Comparison of ENCODE assay signal across 14 cellular contexts in the genomic region with DNA sequence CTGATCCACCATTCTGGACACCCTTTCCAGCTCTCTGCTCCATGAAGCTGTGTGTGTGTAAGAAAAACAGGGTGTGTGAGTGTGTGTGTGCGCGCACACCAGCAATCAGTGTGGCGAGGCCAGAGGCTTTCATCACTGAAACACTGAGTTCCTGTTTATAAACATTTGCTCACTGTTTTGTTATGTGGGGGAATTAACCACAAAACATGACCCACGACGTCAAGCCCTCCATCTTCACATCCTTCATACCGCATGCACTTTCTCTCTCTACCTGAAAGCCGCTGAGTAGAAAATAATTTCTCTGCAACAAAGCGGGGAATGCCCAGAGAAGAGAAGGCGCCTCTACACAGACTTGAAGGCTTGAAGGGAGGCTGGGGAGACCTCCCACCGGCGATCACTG.
DNase-seq lines count a peak whose midpoint lies in the region; ATAC-seq and TF ChIP-seq lines count a peak whose summit lies in the region.
"Had no signal": no experiment of that assay in that cellular context is flagged by ENCODE, and none has a peak within 500 bp of the region (broad histone marks: within the 10 kb centered on the region; RNA-seq: fewer than 3 reads in every experiment).

No MANE protein-coding gene starts in this region.

- peaks cover 22% of the 10 kb centered on the region for H3K4me1 ChIP-seq in effector memory CD4-positive, alpha-beta T cell (ENCODE audit: control insufficient read depth, insufficient read depth, low read length, poor library complexity, severe bottlenecking)
- peaks cover 16% of the 10 kb centered on the region for H3K4me1 ChIP-seq in upper lobe of right lung

- TF ChIP-seq CTCF in upper lobe of right lung (IDR thresholded peaks at IDR 0.05) (no peak), GM13977 (IDR thresholded peaks at IDR 0.05; ENCODE audit: extremely low read depth, insufficient read depth, missing control alignments) (no peak)

- POLR2A ChIA-PET in activated CD4-positive, alpha-beta memory T cell treated with anti-CD3 and anti-CD28 coated beads, Interleukin-2, amount 10 ng/mL, durations not matched to agents 7 days and 5 days (lab: Charles Lee) = no interaction called here

- peak; percentile 88 to 90 for ATAC-seq in activated T-cell treated with anti-CD3 and anti-CD28 coated beads, Interleukin-2, amount 50 U/mL, for 72 hours (replicated peaks in 1 of 2)
- ATAC-seq in upper lobe of right lung = peak; percentile 9
- ATAC-seq: WTC11 had no signal

- H3K36me3 ChIP-seq in effector memory CD4-positive, alpha-beta T cell (ENCODE audit: control insufficient read depth, insufficient read depth, low read length) = no peaks in the 10 kb centered on the region
- H3K36me3 ChIP-seq in upper lobe of right lung = no peaks in the 10 kb centered on the region

- CTCF ChIA-PET in activated CD4-positive, alpha-beta memory T cell treated with anti-CD3 and anti-CD28 coated beads, Interleukin-2, amount 10 ng/mL, durations not matched to agents 7 days and 5 days (lab: Charles Lee) = no interaction called here

- H3K4me1 Mint-ChIP-seq in activated T-cell treated with anti-CD3 and anti-CD28 coated beads, Interleukin-2, amount 50 U/mL, for 72 hours (ENCODE audit: low read depth) = peaks cover 56% of the 10 kb centered on the region
- peaks cover 20% of the 10 kb centered on the region for H3K4me1 Mint-ChIP-seq in activated CD4-positive, alpha-beta memory T cell treated with anti-CD3 and anti-CD28 coated beads, Interleukin-2, amount 10 ng/mL, durations not matched to agents 7 days and 5 days

- peak overlapping the region; percentile 36 to 75 for H3K4me3 Mint-ChIP-seq in activated T-cell treated with anti-CD3 and anti-CD28 coated beads, Interleukin-2, amount 50 U/mL, for 72 hours
- H3K4me3 Mint-ChIP-seq in activated CD4-positive, alpha-beta memory T cell treated with anti-CD3 and anti-CD28 coated beads, Interleukin-2, amount 10 ng/mL, durations not matched to agents 7 days and 5 days = no peak overlapping the region
- H3K4me3 Mint-ChIP-seq: brain, WTC11 had no signal

- no peaks in the 10 kb centered on the region for H3K27me3 ChIP-seq in effector memory CD4-positive, alpha-beta T cell (replicated peaks; ENCODE audit: control insufficient read depth, insufficient read depth, low read length, poor library complexity, severe bottlenecking)
- H3K27me3 ChIP-seq in upper lobe of right lung = no peaks in the 10 kb centered on the region
- H3K27me3 ChIP-seq: testis had no signal

- H3K9me3 Mint-ChIP-seq in activated T-cell treated with anti-CD3 and anti-CD28 coated beads, Interleukin-2, amount 50 U/mL, for 72 hours = no peaks in the 10 kb centered on the region
- peaks cover 2% of the 10 kb centered on the region for H3K9me3 Mint-ChIP-seq in activated CD4-positive, alpha-beta memory T cell treated with anti-CD3 and anti-CD28 coated beads, Interleukin-2, amount 10 ng/mL, durations not matched to agents 7 days and 5 days

- H3K36me3 Mint-ChIP-seq in activated T-cell treated with anti-CD3 and anti-CD28 coated beads, Interleukin-2, amount 50 U/mL, for 72 hours (ENCODE audit: insufficient read depth in 2 of 2) = no peaks in the 10 kb centered on the region
- H3K36me3 Mint-ChIP-seq in activated CD4-positive, alpha-beta memory T cell treated with anti-CD3 and anti-CD28 coated beads, Interleukin-2, amount 10 ng/mL, durations not matched to agents 7 days and 5 days (ENCODE audit: low read depth) = peaks cover 2% of the 10 kb centered on the region
- H3K36me3 Mint-ChIP-seq: brain, WTC11 had no signal

- no peaks in the 10 kb centered on the region for H3K9me3 ChIP-seq in effector memory CD4-positive, alpha-beta T cell (ENCODE audit: control insufficient read depth, low read length)
- H3K9me3 ChIP-seq in upper lobe of right lung = no peaks in the 10 kb centered on the region
- H3K9me3 ChIP-seq: testis had no signal

- H3K4me3 ChIP-seq in effector memory CD4-positive, alpha-beta T cell (ENCODE audit: insufficient read depth, low read depth, low read length, poor library complexity, severe bottlenecking) = no peak overlapping the region
- H3K4me3 ChIP-seq in upper lobe of right lung = no peak overlapping the region
- H3K4me3 ChIP-seq: testis had no signal

- H3K27me3 Mint-ChIP-seq in activated T-cell treated with anti-CD3 and anti-CD28 coated beads, Interleukin-2, amount 50 U/mL, for 72 hours (ENCODE audit: low read depth) = peaks cover 14% of the 10 kb centered on the region
- H3K27me3 Mint-ChIP-seq in activated CD4-positive, alpha-beta memory T cell treated with anti-CD3 and anti-CD28 coated beads, Interleukin-2, amount 10 ng/mL, durations not matched to agents 7 days and 5 days = peaks cover 23% of the 10 kb centered on the region
- H3K27me3 Mint-ChIP-seq: brain had no signal

- intact Hi-C loops in upper lobe of right lung (cut with DNase I) = no loop called here
- intact Hi-C loops in posterior vena cava (cut with DNase I) = no loop called here

- in situ Hi-C loops in GM13977 (cut with MboI; ENCODE audit: low pct_unique_long_range_greater_than_20kb, low sequenced_read_pairs, unreplicated experiment) = loop anchor here (25.0 kb wide), 1 partner anchor 272 kb away; a partner anchor contains a TSS

- peak overlapping the region; percentile 47 for H3K27ac ChIP-seq in effector memory CD4-positive, alpha-beta T cell (ENCODE audit: insufficient read depth, low read length, poor library complexity, severe bottlenecking)
- no peak overlapping the region for H3K27ac ChIP-seq in upper lobe of right lung
- H3K27ac ChIP-seq: testis had no signal

- no peak overlapping the region for H3K27ac Mint-ChIP-seq in activated T-cell treated with anti-CD3 and anti-CD28 coated beads, Interleukin-2, amount 50 U/mL, for 72 hours
- no peak overlapping the region for H3K27ac Mint-ChIP-seq in activated CD4-positive, alpha-beta memory T cell treated with anti-CD3 and anti-CD28 coated beads, Interleukin-2, amount 10 ng/mL, durations not matched to agents 7 days and 5 days
- H3K27ac Mint-ChIP-seq: brain, WTC11 had no signal

- DNase-seq in activated T-cell treated with anti-CD3 and anti-CD28 coated beads, Interleukin-2, amount 50 U/mL, for 72 hours = peak; percentile 53 to 59
- no peak for DNase-seq in activated T-cell treated with anti-CD3 and anti-CD28 coated beads, Interleukin-2, amount 50 U/mL, for 48 hours
- DNase-seq in activated CD4-positive, alpha-beta memory T cell treated with anti-CD3 and anti-CD28 coated beads, Interleukin-2, amount 10 ng/mL, durations not matched to agents 7 days and 5 days = peak; percentile 56
- peak; percentile 22 to 49 (median 43) for DNase-seq in effector memory CD4-positive, alpha-beta T cell
- DNase-seq in upper lobe of right lung (no peak), posterior vena cava (ENCODE audit: low spot score) (no peak), GM13977 (ENCODE audit: low spot score) (no peak), HCEC 1CT (no peak)
- DNase-seq: mesendoderm, NCI-H1048, NCI-H446 treated with DMSO at 0.1 percent for 48 hours, testis had no signal

Comparison
In these comparisons a context has a peak if more than half of its experiments do, and no peak if none do; other contexts are left out.
1. DNase-seq: peak in activated T-cell treated with anti-CD3 and anti-CD28 coated beads, Interleukin-2, amount 50 U/mL, for 72 hours (2 of 2), activated CD4-positive, alpha-beta memory T cell treated with anti-CD3 and anti-CD28 coated beads, Interleukin-2, amount 10 ng/mL, durations not matched to agents 7 days and 5 days (single experiment) and effector memory CD4-positive, alpha-beta T cell (3 of 3); none in activated T-cell treated with anti-CD3 and anti-CD28 coated beads, Interleukin-2, amount 50 U/mL, for 48 hours (0 of 2), upper lobe of right lung (single experiment), posterior vena cava (single experiment), GM13977 (single experiment) and HCEC 1CT (single experiment).